8 cellular contexts compared by ENCODE assay signal in genomic region chr15:40906947-40907802, GRCh38. TPM values are rescaled to one million over a fixed set of nuclear protein-coding genes. Genes with fewer than 3 reads are reported as not detected.
A peak's percentile ranks its signal among the peaks of the same experiment; 100 is the strongest.
DNase-seq lines count a peak whose midpoint lies in the region; ATAC-seq and TF ChIP-seq lines count a peak whose summit lies in the region.

No MANE protein-coding gene starts in this region.

- peak overlapping the region; percentile 55 for H3K4me3 ChIP-seq in fibroblast of the aortic adventitia (ENCODE audit: low read depth, low read length)

- peak overlapping the region; percentile 86 to 91 for H3K4me3 Mint-ChIP-seq in activated T-cell treated with anti-CD3 and anti-CD28 coated beads, Interleukin-2, amount 50 U/mL, for 72 hours
- no peak overlapping the region for H3K4me3 Mint-ChIP-seq in osteocyte (ENCODE audit: unreplicated experiment)

- ATAC-seq in GM18909 (IDR thresholded peaks at IDR 0.05; ENCODE audit: poor library complexity, unreplicated experiment) = peak; percentile 20
- peak; percentile 57 to 58 for ATAC-seq in activated T-cell treated with anti-CD3 and anti-CD28 coated beads, Interleukin-2, amount 50 U/mL, for 72 hours (replicated peaks in 1 of 2)
- ATAC-seq in HG02571 (IDR thresholded peaks at IDR 0.05; ENCODE audit: unreplicated experiment) = no peak
- ATAC-seq in foreskin keratinocyte = no peak

- peaks cover 2 to 3% of the 10 kb centered on the region in 2 donors for H3K36me3 Mint-ChIP-seq in activated T-cell treated with anti-CD3 and anti-CD28 coated beads, Interleukin-2, amount 50 U/mL, for 72 hours (ENCODE audit: insufficient read depth in 2 of 2)
- peaks cover 10% of the 10 kb centered on the region for H3K36me3 Mint-ChIP-seq in osteocyte (ENCODE audit: unreplicated experiment)

- no peaks in the 10 kb centered on the region for H3K27me3 ChIP-seq in foreskin keratinocyte

- no peak overlapping the region for H3K27ac ChIP-seq in foreskin keratinocyte

- H3K4me1 ChIP-seq in foreskin keratinocyte = peaks cover 7% of the 10 kb centered on the region

- no peaks in the 10 kb centered on the region for H3K27me3 Mint-ChIP-seq in activated T-cell treated with anti-CD3 and anti-CD28 coated beads, Interleukin-2, amount 50 U/mL, for 72 hours (ENCODE audit: low read depth)
- H3K27me3 Mint-ChIP-seq in osteocyte (ENCODE audit: unreplicated experiment) = no peaks in the 10 kb centered on the region

- no peaks in the 10 kb centered on the region for H3K9me3 Mint-ChIP-seq in activated T-cell treated with anti-CD3 and anti-CD28 coated beads, Interleukin-2, amount 50 U/mL, for 72 hours
- no peaks in the 10 kb centered on the region for H3K9me3 Mint-ChIP-seq in osteocyte (ENCODE audit: unreplicated experiment)

- H3K4me1 Mint-ChIP-seq in activated T-cell treated with anti-CD3 and anti-CD28 coated beads, Interleukin-2, amount 50 U/mL, for 72 hours (ENCODE audit: low read depth) = peaks cover 29% of the 10 kb centered on the region
- peaks cover 31% of the 10 kb centered on the region for H3K4me1 Mint-ChIP-seq in osteocyte (ENCODE audit: unreplicated experiment)

- peak; percentile 73 for DNase-seq in NCI-H2196 (lab: John Stamatoyannopoulos, UW; ENCODE audit: unreplicated experiment)
- DNase-seq in activated T-cell treated with anti-CD3 and anti-CD28 coated beads, Interleukin-2, amount 50 U/mL, for 72 hours = peak; percentile 70 to 75
- no peak for DNase-seq in fibroblast of the aortic adventitia (ENCODE audit: low read depth)
- no peak for DNase-seq in osteocyte (ENCODE audit: extremely low spot score, unreplicated experiment)
- DNase-seq in LoVo (ENCODE audit: low spot score) = no peak
- no peak for DNase-seq in foreskin keratinocyte

- TF ChIP-seq CTCF in fibroblast of the aortic adventitia (IDR thresholded peaks at IDR 0.05; ENCODE audit: insufficient read depth, low read length) (no peak), osteocyte (IDR thresholded peaks at IDR 0.05) (no peak), foreskin keratinocyte (conservative IDR thresholded peaks at IDR 0.05) (no peak)

- peak overlapping the region; percentile 55 for H3K27ac Mint-ChIP-seq in activated T-cell treated with anti-CD3 and anti-CD28 coated beads, Interleukin-2, amount 50 U/mL, for 72 hours
- peak overlapping the region; percentile 23 for H3K27ac Mint-ChIP-seq in osteocyte (ENCODE audit: unreplicated experiment)

RNA-seq across cellular contexts. Expression of gene VPS18, which starts 12.9 kb away (rescaled TPM):
- total RNA-seq in activated T-cell treated with anti-CD3 and anti-CD28 coated beads, Interleukin-2, amount 50 U/mL, for 72 hours = 10 to 100 TPM; 10.7 to 12.1 TPM
- 32.2 and 57.4 TPM in 2 replicates for total RNA-seq in fibroblast of the aortic adventitia (ENCODE audit: low replicate concordance)
- total RNA-seq in osteocyte = 36.7 and 40.5 TPM in 2 replicates
- total RNA-seq in foreskin keratinocyte = 17.7 and 20.6 TPM in 2 replicates
- 10.4 and 11.4 TPM in 2 replicates for polyA plus RNA-seq in foreskin keratinocyte

RNA-seq across cellular contexts. Expression of gene DLL4, which starts 22.0 kb away (rescaled TPM):
- under 1 TPM; 0.12 to 0.19 TPM for total RNA-seq in activated T-cell treated with anti-CD3 and anti-CD28 coated beads, Interleukin-2, amount 50 U/mL, for 72 hours
- total RNA-seq in fibroblast of the aortic adventitia (ENCODE audit: low replicate concordance) (0.08 and 0.09 TPM in 2 replicates), osteocyte (0.39 and 0.54 TPM in 2 replicates), foreskin keratinocyte (not detected in 2 replicates)
- not detected in 2 replicates for polyA plus RNA-seq in foreskin keratinocyte

RNA-seq across cellular contexts. Expression of gene RHOV, which starts 33.1 kb away (rescaled TPM):
- under 1 TPM; 0.14 to 0.23 TPM for total RNA-seq in activated T-cell treated with anti-CD3 and anti-CD28 coated beads, Interleukin-2, amount 50 U/mL, for 72 hours
- total RNA-seq in fibroblast of the aortic adventitia (ENCODE audit: low replicate concordance) = 0.82 TPM in 1 of 2 replicates, not detected in the other
- 0.34 and 0.46 TPM in 2 replicates for total RNA-seq in osteocyte
- 0.17 and 0.18 TPM in 2 replicates for total RNA-seq in foreskin keratinocyte
- 0.37 and 0.55 TPM in 2 replicates for polyA plus RNA-seq in foreskin keratinocyte

RNA-seq across cellular contexts. Expression of gene CHAC1, which starts 46.1 kb away (rescaled TPM):
- 10 to 100 TPM; 77.8 to 83.0 TPM for total RNA-seq in activated T-cell treated with anti-CD3 and anti-CD28 coated beads, Interleukin-2, amount 50 U/mL, for 72 hours
- total RNA-seq in fibroblast of the aortic adventitia (ENCODE audit: low replicate concordance) (4.7 and 11.4 TPM in 2 replicates), osteocyte (33.3 and 39.3 TPM in 2 replicates), foreskin keratinocyte (14.4 and 18.5 TPM in 2 replicates)
- polyA plus RNA-seq in foreskin keratinocyte = 16.2 and 21.7 TPM in 2 replicates

Comparison
In these comparisons a context has a peak if more than half of its experiments do, and no peak if none do; other contexts are left out.
1. ATAC-seq: peak in GM18909 (single experiment) and activated T-cell treated with anti-CD3 and anti-CD28 coated beads, Interleukin-2, amount 50 U/mL, for 72 hours (2 of 2); none in HG02571 (single experiment) and foreskin keratinocyte (single experiment).
2. DNase-seq: peak in NCI-H2196 (single experiment) and activated T-cell treated with anti-CD3 and anti-CD28 coated beads, Interleukin-2, amount 50 U/mL, for 72 hours (2 of 2); none in fibroblast of the aortic adventitia (single experiment), osteocyte (single experiment), LoVo (single experiment) and foreskin keratinocyte (0 of 2).